ENCODE assay signal across 29 cellular contexts in the genomic region with DNA sequence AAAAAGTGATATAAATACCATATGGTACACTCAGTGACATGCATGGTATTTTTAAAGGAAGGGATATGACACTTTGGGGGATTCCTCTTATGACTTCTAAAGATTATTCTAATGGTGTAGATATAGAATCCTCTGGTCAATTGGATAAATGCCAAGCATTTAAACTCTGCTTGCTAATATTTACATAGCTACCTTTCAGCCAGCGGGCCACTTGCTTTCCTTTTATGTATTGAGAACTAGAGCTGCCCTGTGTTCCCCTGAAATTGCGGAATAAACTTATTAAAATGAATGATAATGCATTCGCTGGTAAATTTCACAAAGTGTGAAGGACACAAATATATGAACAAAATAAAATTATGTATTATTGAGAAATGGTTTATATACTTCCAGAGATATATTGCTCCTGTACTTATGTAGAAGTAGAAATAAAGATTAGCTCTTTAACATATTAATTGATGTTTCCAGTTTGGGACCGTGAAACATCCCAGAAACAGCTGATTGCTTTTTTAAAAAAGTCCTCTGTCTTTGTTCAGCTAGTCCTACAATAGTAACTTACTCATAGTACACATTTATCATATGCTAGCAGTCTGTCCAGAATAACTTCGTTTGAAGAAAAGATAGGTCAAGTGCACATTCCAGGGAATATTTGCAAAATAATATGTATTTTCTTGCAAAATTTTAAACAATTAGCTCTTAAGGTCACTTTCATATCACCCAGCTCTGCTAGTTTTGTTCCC. TPM values are rescaled to one million over a fixed set of nuclear protein-coding genes. Genes with fewer than 3 reads are reported as not detected.
DNase-seq lines count a peak whose midpoint lies in the region; ATAC-seq and TF ChIP-seq lines count a peak whose summit lies in the region.
"Had no signal": no experiment of that assay in that cellular context is flagged by ENCODE, and none has a peak within 500 bp of the region (broad histone marks: within the 10 kb centered on the region; RNA-seq: fewer than 3 reads in every experiment).

No MANE protein-coding gene starts in this region.

- H3K79me2 ChIP-seq in hepatocyte, result no peaks in the 10 kb centered on the region

- no peaks in the 10 kb centered on the region for H3K9me2 ChIP-seq in hepatocyte (replicated peaks; ENCODE audit: insufficient read depth)

- no peak overlapping the region for H3K27ac Mint-ChIP-seq in osteocyte (ENCODE audit: unreplicated experiment)
- H3K27ac Mint-ChIP-seq: activated T-cell treated with anti-CD3 and anti-CD28 coated beads, Interleukin-2, amount 50 U/mL, for 24 hours; IgD-negative memory B cell; nephron; stimulated activated naive CD8-positive, alpha-beta T cell treated with anti-CD3 and anti-CD28 coated beads, Interleukin-15, Interleukin-2, amounts not matched to agents 100 ng/mL and 50 ng/mL, for 24 hours had no signal

- WGBS in hepatocyte (ENCODE audit: low lambda C conversion rate, missing lambda C conversion rate), result 68% methylated on average over 5 of the region's 5 CpGs
- 55% methylated on average over 5 of the region's 5 CpGs for WGBS in upper lobe of left lung, 2 donors

- no peaks in the 10 kb centered on the region for H3K27me3 ChIP-seq in hepatocyte
- no peaks in the 10 kb centered on the region for H3K27me3 ChIP-seq in upper lobe of left lung
- H3K27me3 ChIP-seq: colonic mucosa, gastrocnemius medialis, Peyer's patch, sigmoid colon had no signal

- no peak overlapping the region for H3K4me2 ChIP-seq in hepatocyte

- no peak for TF ChIP-seq EP300 in upper lobe of left lung (IDR thresholded peaks at IDR 0.05)

- peaks cover 4% of the 10 kb centered on the region for H3K4me1 ChIP-seq in hepatocyte (ENCODE audit: insufficient read depth)
- peaks cover 4 to 8% (median 6%) of the 10 kb centered on the region in 4 donors for H3K4me1 ChIP-seq in upper lobe of left lung
- H3K4me1 ChIP-seq: colonic mucosa, gastrocnemius medialis, Peyer's patch had no signal

- no peak for ATAC-seq in HG03521 (IDR thresholded peaks at IDR 0.05; ENCODE audit: unreplicated experiment)
- no peak for ATAC-seq in upper lobe of left lung (ENCODE audit: low FRiP score in 2 of 2)
- ATAC-seq: activated CD4-positive, CD25-positive, alpha-beta regulatory T cell treated with anti-CD3 and anti-CD28 coated beads, Interleukin-2, amount 50 U/mL, for 24 hours; gastrocnemius medialis; left ventricle myocardium superior had no signal

- TF ChIP-seq POLR2A in upper lobe of left lung (IDR thresholded peaks at IDR 0.05), result no peak

- peak; percentile 72 for DNase-seq in DMS53 treated with DMSO at 0.1 percent for 48 hours (lab: John Stamatoyannopoulos, UW; ENCODE audit: unreplicated experiment)
- DNase-seq in NCI-H146 treated with DMSO at 0.1 percent for 48 hours (lab: John Stamatoyannopoulos, UW; ENCODE audit: unreplicated experiment), result peak; percentile 52
- peak; percentile 56 for DNase-seq in NCI-H774 (lab: John Stamatoyannopoulos, UW)
- DNase-seq in hepatocyte (ENCODE audit: low spot score), result peak; percentile 12
- no peak for DNase-seq in NCI-H2227 (lab: John Stamatoyannopoulos, UW; ENCODE audit: unreplicated experiment)
- DNase-seq in osteocyte (ENCODE audit: extremely low spot score, unreplicated experiment), result no peak
- DNase-seq in upper lobe of left lung, result no peak
- DNase-seq: ACHN; activated naive CD4-positive, alpha-beta T cell; activated T-cell treated with anti-CD3 and anti-CD28 coated beads, Interleukin-2, amount 50 U/mL, for 24 hours; colonic mucosa; effector memory CD4-positive, alpha-beta T cell; gastrocnemius medialis; hypothalamus; left ventricle myocardium superior; midbrain; NCI-H1436 treated with DMSO at 0.1 percent for 48 hours; Peyer's patch; sigmoid colon; T-helper 1 cell had no signal

- peaks cover 3% of the 10 kb centered on the region for H3K27me3 Mint-ChIP-seq in osteocyte (ENCODE audit: unreplicated experiment)

- H3K9me3 ChIP-seq in hepatocyte (ENCODE audit: low read depth) (no peaks in the 10 kb centered on the region), upper lobe of left lung (no peaks in the 10 kb centered on the region)
- H3K9me3 ChIP-seq: colonic mucosa, gastrocnemius medialis, Peyer's patch, sigmoid colon had no signal

- H3K4me1 Mint-ChIP-seq in osteocyte (ENCODE audit: unreplicated experiment), result peaks cover 9% of the 10 kb centered on the region

- H3K4me3 Mint-ChIP-seq in osteocyte (ENCODE audit: unreplicated experiment), result no peak overlapping the region
- H3K4me3 Mint-ChIP-seq: activated T-cell treated with anti-CD3 and anti-CD28 coated beads, Interleukin-2, amount 50 U/mL, for 24 hours; IgD-negative memory B cell; nephron; stimulated activated naive CD8-positive, alpha-beta T cell treated with anti-CD3 and anti-CD28 coated beads, Interleukin-15, Interleukin-2, amounts not matched to agents 100 ng/mL and 50 ng/mL, for 24 hours had no signal

- H3K27ac ChIP-seq in hepatocyte (no peak overlapping the region), upper lobe of left lung (no peak overlapping the region)
- H3K27ac ChIP-seq: colonic mucosa, gastrocnemius medialis, Peyer's patch, sigmoid colon had no signal

- no peaks in the 10 kb centered on the region for H4K20me1 ChIP-seq in hepatocyte (ENCODE audit: insufficient read depth, poor library complexity, severe bottlenecking)

- H3K36me3 ChIP-seq in hepatocyte (replicated peaks; ENCODE audit: insufficient read depth, low read depth), result no peaks in the 10 kb centered on the region
- H3K36me3 ChIP-seq in upper lobe of left lung, result no peaks in the 10 kb centered on the region
- H3K36me3 ChIP-seq: colonic mucosa, gastrocnemius medialis, Peyer's patch, sigmoid colon had no signal

- no peaks in the 10 kb centered on the region for H3K36me3 Mint-ChIP-seq in osteocyte (ENCODE audit: unreplicated experiment)

- TF ChIP-seq CTCF in hepatocyte (IDR thresholded peaks at IDR 0.05; ENCODE audit: poor library complexity) (no peak), osteocyte (IDR thresholded peaks at IDR 0.05) (no peak), upper lobe of left lung (IDR thresholded peaks at IDR 0.05) (no peak)

- H2AFZ ChIP-seq in hepatocyte, result no peak overlapping the region

- H3K4me3 ChIP-seq in hepatocyte (no peak overlapping the region), upper lobe of left lung (no peak overlapping the region)
- H3K4me3 ChIP-seq: colonic mucosa, gastrocnemius medialis, Peyer's patch, sigmoid colon had no signal

- no peaks in the 10 kb centered on the region for H3K9me3 Mint-ChIP-seq in osteocyte (ENCODE audit: unreplicated experiment)
- H3K9me3 Mint-ChIP-seq: activated T-cell treated with anti-CD3 and anti-CD28 coated beads, Interleukin-2, amount 50 U/mL, for 24 hours; nephron; stimulated activated naive CD8-positive, alpha-beta T cell treated with anti-CD3 and anti-CD28 coated beads, Interleukin-15, Interleukin-2, amounts not matched to agents 100 ng/mL and 50 ng/mL, for 24 hours had no signal

RNA-seq across cellular contexts. Expression of gene CARD18, which starts 40.1 kb away (rescaled TPM):
- total RNA-seq in hepatocyte, result not detected in 2 replicates
- not detected in 2 replicates for polyA plus RNA-seq in hepatocyte
- total RNA-seq in osteocyte, result not detected in 2 replicates
- total RNA-seq in upper lobe of left lung, result not detected
- total RNA-seq: activated CD8-positive, alpha-beta memory T cell treated with anti-CD3 and anti-CD28 coated beads for 36 hours; colonic mucosa; gastrocnemius medialis; Peyer's patch; sigmoid colon; SK-MEL-5 had no signal
- polyA plus RNA-seq: adipose tissue, BJ, IgD-negative memory B cell, sigmoid colon had no signal

Comparison
In these comparisons a context has a peak if more than half of its experiments do, and no peak if none do; other contexts are left out.
1. DNase-seq: peak in DMS53 treated with DMSO at 0.1 percent for 48 hours (single experiment), NCI-H146 treated with DMSO at 0.1 percent for 48 hours (single experiment), NCI-H774 (single experiment) and hepatocyte (single experiment); none in NCI-H2227 (single experiment), osteocyte (single experiment) and upper lobe of left lung (0 of 2).